2 cellular contexts compared by ENCODE assay signal in genomic region chr5:129724222-129724621, GRCh38.
A peak's percentile ranks its signal among the peaks of the same experiment; 100 is the strongest.
TF ChIP-seq lines count a peak whose summit lies in the region.

No MANE protein-coding gene starts in this region.

TF ChIP-seq in GM23338, 12 proteins besides CTCF, POLR2A, EP300 and RAD21 (continued from another document):
- TF ChIP-seq ZNF462 (CRISPR knock-in tag; IDR thresholded peaks at IDR 0.05), result peak; percentile 96
- no peak for TF ChIP-seq ETS1 (IDR thresholded peaks at IDR 0.05)
- no peak for TF ChIP-seq REST (IDR thresholded peaks at IDR 0.05; ENCODE audit: unreplicated experiment)
- 0 out of 2 replicates have a peak, but pooled peaks have one; percentile 21 for TF ChIP-seq CREB1 (CRISPR knock-in tag; IDR thresholded peaks at IDR 0.05; ENCODE audit: low read depth)

TF ChIP-seq in WTC11, 78 proteins besides CTCF, POLR2A, EP300 and RAD21 (continued from another document):
- TF ChIP-seq ZNF425 (CRISPR knock-in tag; conservative IDR thresholded peaks at IDR 0.05) (no peak), MYBL2 (CRISPR knock-in tag; IDR thresholded peaks at IDR 0.05) (no peak), E2F1 (CRISPR knock-in tag; IDR thresholded peaks at IDR 0.05) (no peak), PRDM15 (CRISPR knock-in tag; IDR thresholded peaks at IDR 0.05) (no peak)
